Comparison of ENCODE assay signal across 9 cellular contexts in the genomic region with DNA sequence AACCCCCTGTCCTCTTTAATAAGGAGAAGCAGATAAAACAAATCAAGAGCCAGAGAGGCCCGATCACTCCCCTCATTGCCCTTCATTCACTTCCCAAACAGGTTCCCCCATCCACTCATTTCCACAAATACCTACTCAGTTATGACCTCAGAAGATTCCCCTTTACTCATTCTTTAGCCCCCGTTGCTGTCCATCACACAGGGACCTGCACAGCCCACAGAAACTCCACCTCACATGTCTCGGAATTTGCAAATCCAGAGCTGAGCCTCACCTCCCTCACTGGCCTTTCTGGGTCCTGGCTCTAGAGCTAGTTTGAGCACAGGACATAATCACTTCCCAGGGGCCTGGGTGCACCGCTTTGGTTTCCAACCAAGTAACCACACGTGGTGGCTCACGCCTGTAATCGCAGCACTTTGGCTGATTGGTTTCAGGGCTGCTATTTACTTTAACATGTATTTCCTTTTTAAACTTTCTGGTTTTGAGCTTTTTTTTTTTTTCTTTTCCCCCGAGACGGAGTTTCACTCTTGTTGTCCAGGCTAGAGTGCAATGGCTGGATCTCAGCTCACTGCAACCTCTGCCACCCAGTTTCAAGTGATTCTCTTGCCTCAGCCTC. TPM values are rescaled to one million over a fixed set of nuclear protein-coding genes. Genes with fewer than 3 reads are reported as not detected.
DNase-seq lines count a peak whose midpoint lies in the region; ATAC-seq, FAIRE-seq and TF ChIP-seq lines count a peak whose summit lies in the region.
"Had no signal": no experiment of that assay in that cellular context is flagged by ENCODE, and none has a peak within 500 bp of the region (broad histone marks: within the 10 kb centered on the region; RNA-seq: fewer than 3 reads in every experiment).

No MANE protein-coding gene starts in this region.

- FAIRE-seq in GM12891 (lab: Jason Lieb, UNC), result peak; percentile 82

- DNase-seq in GM12891 (ENCODE audit: insufficient read length, low spot score), result no peak
- DNase-seq in effector memory CD8-positive, alpha-beta T cell, result peak in 2 of 3 experiments; percentile 7 to 20
- DNase-seq in Right ventricle myocardium inferior (ENCODE audit: missing footprints), result no peak
- DNase-seq in HEK293T (ENCODE audit: extremely low spot score), result no peak
- no peak for DNase-seq in SW 1271 (lab: John Stamatoyannopoulos, UW)
- no peak for DNase-seq in DMS79 treated with DMSO at 0.1 percent for 48 hours (lab: John Stamatoyannopoulos, UW)
- DNase-seq: NCI-H69 had no signal

- CTCF ChIA-PET in HEK293T (lab: Yijun Ruan, JAX), result interaction anchor here (0.6 to 0.8 kb wide), 2 partner anchors 9 to 15 kb away, joined by 3 to 4 read pairs; no protein-coding TSS in a partner anchor

- intact Hi-C loops in Right ventricle myocardium inferior (cut with DNase I), result no loop called here

- H3K36me3 Mint-ChIP-seq in effector memory CD8-positive, alpha-beta T cell (ENCODE audit: insufficient read depth), result peaks cover 28% of the 10 kb centered on the region

- POLR2A ChIA-PET in HEK293T (lab: Yijun Ruan, JAX), result interaction anchor here (1.4 kb wide), 1 partner anchor 18 kb away, joined by 4 read pairs; a partner anchor contains a TSS

- H3K9me3 Mint-ChIP-seq in effector memory CD8-positive, alpha-beta T cell, result no peaks in the 10 kb centered on the region

- H3K27ac Mint-ChIP-seq in effector memory CD8-positive, alpha-beta T cell, result peak overlapping the region; percentile 66 to 86

- H3K4me3 Mint-ChIP-seq in effector memory CD8-positive, alpha-beta T cell, result peak overlapping the region; percentile 68 to 74

- TF ChIP-seq POLR2A in GM12891 (IDR thresholded peaks at IDR 0.05; ENCODE audit: low read depth, low read length), result no peak

- H3K4me1 Mint-ChIP-seq in effector memory CD8-positive, alpha-beta T cell (ENCODE audit: low read depth in 2 of 2), result peaks cover 40 to 68% of the 10 kb centered on the region in 2 donors

- peak; percentile 87 for ATAC-seq in GM19452 (IDR thresholded peaks at IDR 0.05; ENCODE audit: unreplicated experiment)
- peak; percentile 88 for ATAC-seq in HG03175 (IDR thresholded peaks at IDR 0.05; ENCODE audit: unreplicated experiment)
- ATAC-seq in effector memory CD8-positive, alpha-beta T cell (replicated peaks), result peak; percentile 86
- ATAC-seq in Right ventricle myocardium inferior, result no peak

- no peaks in the 10 kb centered on the region for H3K27me3 Mint-ChIP-seq in effector memory CD8-positive, alpha-beta T cell

TF ChIP-seq in GM12891, 5 proteins besides CTCF, POLR2A, EP300 and RAD21:
- TF ChIP-seq POU2F2 (IDR thresholded peaks at IDR 0.05; ENCODE audit: low read depth, low read length) (no peak), SPI1 (IDR thresholded peaks at IDR 0.05; ENCODE audit: low read depth, low read length) (no peak), TAF1 (IDR thresholded peaks at IDR 0.05; ENCODE audit: low read depth, low read length) (no peak), POLR2AphosphoS5 (IDR thresholded peaks at IDR 0.05; ENCODE audit: low read depth, low read length) (no peak), PAX5 (IDR thresholded peaks at IDR 0.05; ENCODE audit: insufficient read depth, low read length, severe bottlenecking) (no peak)
TF ChIP-seq in GM12891: peak in this region for 0.

TF ChIP-seq in HEK293T, 16 proteins besides CTCF, POLR2A, EP300 and RAD21:
- TF ChIP-seq CTBP1 (IDR thresholded peaks at IDR 0.05; ENCODE audit: borderline replicate concordance), result no peak

RNA-seq across cellular contexts. Expression of a gene that starts 17.8 kb away (rescaled TPM):
- 228 TPM for polyA plus RNA-seq in GM12891 (2012; ENCODE audit: low read depth, missing spikeins)
- 167 TPM for total RNA-seq in Right ventricle myocardium inferior

RNA-seq across cellular contexts. Expression of a gene that starts 42.1 kb away (rescaled TPM):
- polyA plus RNA-seq in GM12891 (2012; ENCODE audit: low read depth, missing spikeins), result 64.5 TPM
- 23.9 TPM for total RNA-seq in Right ventricle myocardium inferior

RNA-seq across cellular contexts. Expression of a gene that starts 54.8 kb away (rescaled TPM):
- polyA plus RNA-seq in GM12891 (2012; ENCODE audit: low read depth, missing spikeins), result 6.2 TPM
- 23.9 TPM for total RNA-seq in Right ventricle myocardium inferior

Comparison
In these comparisons a context has a peak if more than half of its experiments do, and no peak if none do; other contexts are left out.
1. DNase-seq: peak in effector memory CD8-positive, alpha-beta T cell (2 of 3); none in GM12891 (single experiment), Right ventricle myocardium inferior (single experiment), HEK293T (single experiment), SW 1271 (0 of 2) and DMS79 treated with DMSO at 0.1 percent for 48 hours (single experiment).